Comparison of ENCODE assay signal across 11 cellular contexts in genomic region chr2:121123268-121123667, GRCh38.
"Had no signal": no experiment of that assay in that cellular context is flagged by ENCODE, and none has a peak within 500 bp of the region (broad histone marks: within the 10 kb centered on the region; RNA-seq: fewer than 3 reads in every experiment).

No MANE protein-coding gene starts in this region.

- ATAC-seq: GM23338, HCT116 had no signal

- H3K4me3 ChIP-seq: GM23248, GM23338, HAP-1 had no signal

- H3K9me3 ChIP-seq: HAP-1 had no signal

- DNase-seq: GM23248, GOT3, H7, H9, HCEC 1CT, HFFc6 had no signal

- H3K9ac ChIP-seq: GM23248 had no signal

- H3K4me1 ChIP-seq: HAP-1 had no signal

- H3K27ac ChIP-seq: GM23248 had no signal

- H3K36me3 ChIP-seq: HAP-1 had no signal

- FAIRE-seq: H1, H54 had no signal
